ENCODE assay signal across 9 cellular contexts in genomic region chr3:31004025-31004678, GRCh38.
A peak's percentile ranks its signal among the peaks of the same experiment; 100 is the strongest.
DNase-seq lines count a peak whose midpoint lies in the region; ATAC-seq and TF ChIP-seq lines count a peak whose summit lies in the region.
"Had no signal": no experiment of that assay in that cellular context is flagged by ENCODE, and none has a peak within 500 bp of the region (broad histone marks: within the 10 kb centered on the region; RNA-seq: fewer than 3 reads in every experiment).

No MANE protein-coding gene starts in this region.

- H3K36me3 Mint-ChIP-seq in MCF 10A (ENCODE audit: insufficient read depth, unreplicated experiment), result no peaks in the 10 kb centered on the region
- no peaks in the 10 kb centered on the region for H3K36me3 Mint-ChIP-seq in stimulated activated effector memory CD8-positive, alpha-beta T cell treated with anti-CD3 and anti-CD28 coated beads, Interleukin-12 subunit alpha, Interleukin-12 subunit beta, amount 100 ng/mL, for 72 hours
- H3K36me3 Mint-ChIP-seq in CD8-positive, alpha-beta T cell, result no peaks in the 10 kb centered on the region
- H3K36me3 Mint-ChIP-seq: CD4-positive, CD25-positive, alpha-beta regulatory T cell had no signal

- H3K4me1 Mint-ChIP-seq in MCF 10A (ENCODE audit: insufficient read depth, unreplicated experiment), result peaks cover 5% of the 10 kb centered on the region
- H3K4me1 Mint-ChIP-seq in stimulated activated effector memory CD8-positive, alpha-beta T cell treated with anti-CD3 and anti-CD28 coated beads, Interleukin-12 subunit alpha, Interleukin-12 subunit beta, amount 100 ng/mL, for 72 hours, result no peaks in the 10 kb centered on the region
- peaks cover 4% of the 10 kb centered on the region for H3K4me1 Mint-ChIP-seq in CD8-positive, alpha-beta T cell (ENCODE audit: low read depth)
- H3K4me1 Mint-ChIP-seq: CD4-positive, CD25-positive, alpha-beta regulatory T cell had no signal

- H3K4me3 ChIP-seq in breast epithelium, result no peak overlapping the region
- H3K4me3 ChIP-seq in choroid plexus epithelial cell (ENCODE audit: low read depth, low read length), result no peak overlapping the region
- no peak overlapping the region for H3K4me3 ChIP-seq in CD8-positive, alpha-beta T cell (ENCODE audit: low read depth, low read length)

- DNase-seq in MCF 10A (ENCODE audit: unreplicated experiment) (peak; percentile 6), breast epithelium (ENCODE audit: low spot score in 2 of 2) (no peak), choroid plexus epithelial cell (ENCODE audit: low read depth) (peak; percentile 83), GM10248 (ENCODE audit: extremely low spot score) (no peak), C1 segment of cervical spinal cord (lab: John Stamatoyannopoulos, UW) (no peak)
- DNase-seq in stimulated activated effector memory CD8-positive, alpha-beta T cell treated with anti-CD3 and anti-CD28 coated beads, Interleukin-12 subunit alpha, Interleukin-12 subunit beta, amount 100 ng/mL, for 72 hours (ENCODE audit: low spot score in 2 of 2), result no peak
- DNase-seq in CD8-positive, alpha-beta T cell, result no peak
- DNase-seq: CD4-positive, CD25-positive, alpha-beta regulatory T cell had no signal

- POLR2A ChIA-PET in MCF 10A (lab: Yijun Ruan, JAX), result no interaction called here
- POLR2A ChIA-PET in CD8-positive, alpha-beta T cell (lab: Charles Lee), result no interaction called here
- POLR2A ChIA-PET in GM10248 (lab: Yijun Ruan, JAX), result no interaction called here

- no TSS peak for BruUV-seq in MCF 10A (replicated peaks; lab: Mats Ljungman, UMichigan)

- no peaks in the 10 kb centered on the region for H3K36me3 ChIP-seq in breast epithelium
- H3K36me3 ChIP-seq in CD8-positive, alpha-beta T cell (ENCODE audit: insufficient read depth, low read length), result no peaks in the 10 kb centered on the region

- TF ChIP-seq POLR2A in breast epithelium (IDR thresholded peaks at IDR 0.05), result no peak

- no peak overlapping the region for H3K27ac Mint-ChIP-seq in MCF 10A (ENCODE audit: low read depth, unreplicated experiment)
- H3K27ac Mint-ChIP-seq in stimulated activated effector memory CD8-positive, alpha-beta T cell treated with anti-CD3 and anti-CD28 coated beads, Interleukin-12 subunit alpha, Interleukin-12 subunit beta, amount 100 ng/mL, for 72 hours, result no peak overlapping the region
- no peak overlapping the region for H3K27ac Mint-ChIP-seq in CD8-positive, alpha-beta T cell
- H3K27ac Mint-ChIP-seq: CD4-positive, CD25-positive, alpha-beta regulatory T cell had no signal

- H3K4me3 Mint-ChIP-seq in MCF 10A (ENCODE audit: unreplicated experiment), result no peak overlapping the region
- no peak overlapping the region for H3K4me3 Mint-ChIP-seq in stimulated activated effector memory CD8-positive, alpha-beta T cell treated with anti-CD3 and anti-CD28 coated beads, Interleukin-12 subunit alpha, Interleukin-12 subunit beta, amount 100 ng/mL, for 72 hours
- no peak overlapping the region for H3K4me3 Mint-ChIP-seq in CD8-positive, alpha-beta T cell
- H3K4me3 Mint-ChIP-seq: CD4-positive, CD25-positive, alpha-beta regulatory T cell had no signal

- peaks cover 13% of the 10 kb centered on the region for H3K9me3 Mint-ChIP-seq in MCF 10A (ENCODE audit: unreplicated experiment)
- no peaks in the 10 kb centered on the region for H3K9me3 Mint-ChIP-seq in stimulated activated effector memory CD8-positive, alpha-beta T cell treated with anti-CD3 and anti-CD28 coated beads, Interleukin-12 subunit alpha, Interleukin-12 subunit beta, amount 100 ng/mL, for 72 hours
- no peaks in the 10 kb centered on the region for H3K9me3 Mint-ChIP-seq in CD8-positive, alpha-beta T cell

- no peaks in the 10 kb centered on the region for H3K9me3 ChIP-seq in breast epithelium
- H3K9me3 ChIP-seq in CD8-positive, alpha-beta T cell (ENCODE audit: low read length), result no peaks in the 10 kb centered on the region

- peak; percentile 62 for ATAC-seq in HG03342 (IDR thresholded peaks at IDR 0.05; ENCODE audit: unreplicated experiment)
- ATAC-seq in stimulated activated effector memory CD8-positive, alpha-beta T cell treated with anti-CD3 and anti-CD28 coated beads, Interleukin-12 subunit alpha, Interleukin-12 subunit beta, amount 100 ng/mL, for 72 hours, result peak; percentile 61
- no peak for ATAC-seq in CD8-positive, alpha-beta T cell

- intact Hi-C loops in MCF 10A (cut with micrococcal nuclease), result no loop called here
- intact Hi-C loops in breast epithelium (cut with DNase I; ENCODE audit: low total_unique reads), result no loop called here
- intact Hi-C loops in CD8-positive, alpha-beta T cell (cut with DNase I, micrococcal nuclease), result no loop called here

- no peaks in the 10 kb centered on the region for H3K4me1 ChIP-seq in breast epithelium
- no peaks in the 10 kb centered on the region for H3K4me1 ChIP-seq in CD8-positive, alpha-beta T cell (ENCODE audit: insufficient read depth, low read length)

- H3K27me3 Mint-ChIP-seq in MCF 10A (ENCODE audit: insufficient read depth, unreplicated experiment), result no peaks in the 10 kb centered on the region
- H3K27me3 Mint-ChIP-seq in CD8-positive, alpha-beta T cell (ENCODE audit: low read depth), result no peaks in the 10 kb centered on the region
- H3K27me3 Mint-ChIP-seq: CD4-positive, CD25-positive, alpha-beta regulatory T cell had no signal

- H3K27ac ChIP-seq in breast epithelium, result no peak overlapping the region
- no peak overlapping the region for H3K27ac ChIP-seq in CD8-positive, alpha-beta T cell (ENCODE audit: low read depth, low read length)

- CTCF ChIA-PET in MCF 10A (lab: Yijun Ruan, JAX) (no interaction called here), GM10248 (lab: Yijun Ruan, JAX) (no interaction called here)
- CTCF ChIA-PET in CD8-positive, alpha-beta T cell (lab: Charles Lee), result no interaction called here

- TF ChIP-seq CTCF in MCF 10A (IDR thresholded peaks at IDR 0.05; ENCODE audit: unreplicated experiment) (no peak), breast epithelium (IDR thresholded peaks at IDR 0.05) (no peak), choroid plexus epithelial cell (conservative IDR thresholded peaks at IDR 0.05; ENCODE audit: low read depth, low read length) (no peak), GM10248 (IDR thresholded peaks at IDR 0.05; ENCODE audit: control extremely low read depth, extremely low read depth, low read depth, missing control alignments) (no peak)
- no peak for TF ChIP-seq CTCF in CD8-positive, alpha-beta T cell (IDR thresholded peaks at IDR 0.05)

- H3K27me3 ChIP-seq in breast epithelium, result no peaks in the 10 kb centered on the region
- no peaks in the 10 kb centered on the region for H3K27me3 ChIP-seq in CD8-positive, alpha-beta T cell (ENCODE audit: insufficient read depth, low read length)

Comparison
In these comparisons a context has a peak if more than half of its experiments do, and no peak if none do; other contexts are left out.
1. DNase-seq: peak in MCF 10A (single experiment) and choroid plexus epithelial cell (single experiment); none in breast epithelium (0 of 2), stimulated activated effector memory CD8-positive, alpha-beta T cell treated with anti-CD3 and anti-CD28 coated beads, Interleukin-12 subunit alpha, Interleukin-12 subunit beta, amount 100 ng/mL, for 72 hours (0 of 2), CD8-positive, alpha-beta T cell (0 of 7), GM10248 (single experiment) and C1 segment of cervical spinal cord (0 of 14).